Comparison of ENCODE assay signal across 1 cellular context in genomic region chr7:114972567-114972966, GRCh38.
TF ChIP-seq lines count a peak whose summit lies in the region.

No MANE protein-coding gene starts in this region.

TF ChIP-seq in IMR-90, 13 proteins besides CTCF, POLR2A, EP300 and RAD21:
- TF ChIP-seq RCOR1 (IDR thresholded peaks at IDR 0.05; ENCODE audit: insufficient replicate concordance, low read length), result no peak
- no peak for TF ChIP-seq CEBPB (IDR thresholded peaks at IDR 0.05; ENCODE audit: low read depth, low read length)
- no peak for TF ChIP-seq MAFK (IDR thresholded peaks at IDR 0.05; ENCODE audit: low read depth, low read length)
- no peak for TF ChIP-seq CHD1 (IDR thresholded peaks at IDR 0.05; ENCODE audit: low read depth, low read length)
- no peak for TF ChIP-seq MAZ (IDR thresholded peaks at IDR 0.05; ENCODE audit: borderline replicate concordance, low read depth, low read length)
- no peak for TF ChIP-seq ELK1 (IDR thresholded peaks at IDR 0.05; ENCODE audit: borderline replicate concordance, low read depth, low read length)
- no peak for TF ChIP-seq RFX5 (IDR thresholded peaks at IDR 0.05; ENCODE audit: low read depth, low read length)
- no peak for TF ChIP-seq BHLHE40 (IDR thresholded peaks at IDR 0.05; ENCODE audit: low read depth, low read length)
- no peak for TF ChIP-seq SMC3 (IDR thresholded peaks at IDR 0.05; ENCODE audit: low read depth, low read length)
- TF ChIP-seq USF2 (IDR thresholded peaks at IDR 0.05; ENCODE audit: low read depth, low read length), result no peak
- no peak for TF ChIP-seq NFE2L2 (IDR thresholded peaks at IDR 0.05; ENCODE audit: low read depth, low read length)
- TF ChIP-seq FOS (IDR thresholded peaks at IDR 0.05; ENCODE audit: low read depth, low read length), result no peak
